Comparison of ENCODE assay signal across 8 cellular contexts in genomic region chr6:106512958-106513480, GRCh38.
DNase-seq lines count a peak whose midpoint lies in the region; ATAC-seq and TF ChIP-seq lines count a peak whose summit lies in the region.

No MANE protein-coding gene starts in this region.

- no peak overlapping the region for H3K9ac ChIP-seq in HUES64 (ENCODE audit: low read depth, low read length)
- peak overlapping the region; percentile 74 to 89 for H3K9ac ChIP-seq in colonic mucosa (ENCODE audit: low read depth in 2 of 2, low read length in 2 of 2)
- no peak overlapping the region for H3K9ac ChIP-seq in neural cell (ENCODE audit: low read length)

- intact Hi-C loops in CD8-positive, alpha-beta T cell (cut with DNase I, micrococcal nuclease) = loop anchor here (1.0 to 10.0 kb wide), 8 partner anchors 8 to 1562 kb away; partner anchors contain the start of genes ATG5 (in 1 of the 2), OSTM1 (in 1 of the 2), PDSS2 (in 1 of the 2) and QRSL1 (in 1 of the 2)
- intact Hi-C loops in colonic mucosa (cut with DNase I) = loop anchor here (5.0 kb wide), 1 partner anchor 56 kb away; no protein-coding TSS in a partner anchor

- 14% methylated on average over 19 of the region's 19 CpGs for WGBS in HUES64

- no peaks in the 10 kb centered on the region for H3K36me3 ChIP-seq in CD8-positive, alpha-beta T cell (ENCODE audit: insufficient read depth, low read length)
- H3K36me3 ChIP-seq in HUES64 (ENCODE audit: insufficient read depth, low read length) (no peaks in the 10 kb centered on the region), colonic mucosa (no peaks in the 10 kb centered on the region), neural cell (ENCODE audit: insufficient read depth, low read length) (no peaks in the 10 kb centered on the region)

- no peak for TF ChIP-seq RAD21 in neural cell (conservative IDR thresholded peaks at IDR 0.05)

- no peak for TF ChIP-seq CTCF in CD8-positive, alpha-beta T cell (IDR thresholded peaks at IDR 0.05)
- TF ChIP-seq CTCF in colonic mucosa (IDR thresholded peaks at IDR 0.05) (no peak), neural cell (IDR thresholded peaks at IDR 0.05; ENCODE audit: poor library complexity, severe bottlenecking) (no peak)

- CTCF ChIA-PET in CD8-positive, alpha-beta T cell (lab: Charles Lee) = interaction anchor here (0.8 to 12.6 kb wide), 12 partner anchors 10 to 109 kb away, joined by 4 to 115 read pairs (median 6); no protein-coding TSS in a partner anchor

- H3K27ac Mint-ChIP-seq in CD8-positive, alpha-beta T cell = peak overlapping the region; percentile 96

- no peak for ATAC-seq in CD8-positive, alpha-beta T cell
- ATAC-seq in HG03045 (IDR thresholded peaks at IDR 0.05; ENCODE audit: unreplicated experiment) (no peak), GM18498 (IDR thresholded peaks at IDR 0.05; ENCODE audit: unreplicated experiment) (no peak), HG02678 (IDR thresholded peaks at IDR 0.05; ENCODE audit: unreplicated experiment) (no peak)

- peaks cover 12% of the 10 kb centered on the region for H3K36me3 Mint-ChIP-seq in CD8-positive, alpha-beta T cell

- no peak for DNase-seq in CD8-positive, alpha-beta T cell
- DNase-seq in colonic mucosa = no peak
- no peak for DNase-seq in activated CD4-positive, alpha-beta T cell treated with anti-CD3 and anti-CD28 coated beads, Interleukin-2, amount 50 U/mL, for 4 hours

- no peak overlapping the region for H3K4me2 ChIP-seq in neural cell (ENCODE audit: low read length)

- peak overlapping the region; percentile 97 for H3K4me3 Mint-ChIP-seq in CD8-positive, alpha-beta T cell

- H3K9me2 ChIP-seq in neural cell (ENCODE audit: insufficient read depth, low read length) = no peaks in the 10 kb centered on the region

- no peaks in the 10 kb centered on the region for H3K9me3 Mint-ChIP-seq in CD8-positive, alpha-beta T cell

- peaks cover 63% of the 10 kb centered on the region for H3K4me1 ChIP-seq in CD8-positive, alpha-beta T cell (ENCODE audit: insufficient read depth, low read length)
- H3K4me1 ChIP-seq in HUES64 (ENCODE audit: insufficient read depth, low read length) = peaks cover 22% of the 10 kb centered on the region
- H3K4me1 ChIP-seq in colonic mucosa = no peaks in the 10 kb centered on the region

- H3K27ac ChIP-seq in CD8-positive, alpha-beta T cell (ENCODE audit: low read depth, low read length) = peak overlapping the region; percentile 85
- H3K27ac ChIP-seq in HUES64 (ENCODE audit: low read depth, low read length) = no peak overlapping the region
- peak overlapping the region; percentile 91 for H3K27ac ChIP-seq in colonic mucosa
- H3K27ac ChIP-seq in neural cell (ENCODE audit: low read length) = no peak overlapping the region

- peak overlapping the region; percentile 84 for H3K4me3 ChIP-seq in CD8-positive, alpha-beta T cell (ENCODE audit: low read depth, low read length)
- H3K4me3 ChIP-seq in HUES64 (ENCODE audit: low read length) = peak overlapping the region; percentile 56
- H3K4me3 ChIP-seq in colonic mucosa = peak overlapping the region; percentile 70
- peak overlapping the region; percentile 75 for H3K4me3 ChIP-seq in neural cell (ENCODE audit: low read length)

- H3K79me2 ChIP-seq in neural cell (replicated peaks; ENCODE audit: insufficient read depth, low read length) = no peaks in the 10 kb centered on the region

- H3K4me1 Mint-ChIP-seq in CD8-positive, alpha-beta T cell (ENCODE audit: low read depth) = peaks cover 60% of the 10 kb centered on the region

- POLR2A ChIA-PET in CD8-positive, alpha-beta T cell (lab: Charles Lee) = interaction anchor here (0.7 to 6.8 kb wide), 5 partner anchors 10 to 53 kb away, joined by 3 to 135 read pairs (median 5); no protein-coding TSS in a partner anchor

- no peaks in the 10 kb centered on the region for H3K9me3 ChIP-seq in CD8-positive, alpha-beta T cell (ENCODE audit: low read length)
- H3K9me3 ChIP-seq in HUES64 (ENCODE audit: insufficient read depth, low read depth, low read length) (no peaks in the 10 kb centered on the region), colonic mucosa (no peaks in the 10 kb centered on the region), neural cell (ENCODE audit: low read length) (peaks cover 7% of the 10 kb centered on the region)

- no peaks in the 10 kb centered on the region for H4K20me1 ChIP-seq in neural cell (ENCODE audit: insufficient read depth)

- H3K27me3 ChIP-seq in CD8-positive, alpha-beta T cell (ENCODE audit: insufficient read depth, low read length) = no peaks in the 10 kb centered on the region
- H3K27me3 ChIP-seq in HUES64 (ENCODE audit: insufficient read depth, low read length) (peaks cover 74% of the 10 kb centered on the region), colonic mucosa (no peaks in the 10 kb centered on the region), neural cell (ENCODE audit: insufficient read depth, low read depth, low read length) (peaks cover 75% of the 10 kb centered on the region)

- no peaks in the 10 kb centered on the region for H3K27me3 Mint-ChIP-seq in CD8-positive, alpha-beta T cell (ENCODE audit: low read depth)

- H2AFZ ChIP-seq in neural cell (ENCODE audit: low read depth, low read length) = no peak overlapping the region

- no peaks in the 10 kb centered on the region for H3F3A ChIP-seq in neural cell (ENCODE audit: insufficient read depth, low read length, poor library complexity, severe bottlenecking)

- no peak for TF ChIP-seq EP300 in neural cell (conservative IDR thresholded peaks at IDR 0.05; ENCODE audit: poor library complexity, severe bottlenecking)

TF ChIP-seq in neural cell, 6 proteins besides CTCF, POLR2A, EP300 and RAD21:
- TF ChIP-seq POLR2AphosphoS5 (IDR thresholded peaks at IDR 0.05) (no peak), MXI1 (conservative IDR thresholded peaks at IDR 0.05; ENCODE audit: poor library complexity, severe bottlenecking) (no peak), SMC3 (conservative IDR thresholded peaks at IDR 0.05; ENCODE audit: poor library complexity) (no peak), EZH2 (IDR thresholded peaks at IDR 0.05; ENCODE audit: borderline replicate concordance, insufficient read depth, low read length, poor library complexity, severe bottlenecking) (no peak), TAF1 (IDR thresholded peaks at IDR 0.05; ENCODE audit: low read depth) (no peak), REST (IDR thresholded peaks at IDR 0.05; ENCODE audit: borderline replicate concordance) (no peak)

Comparison
In these comparisons a context has a peak if more than half of its experiments do, and no peak if none do; other contexts are left out.
1. H3K27ac ChIP-seq: peak in CD8-positive, alpha-beta T cell (single experiment) and colonic mucosa (single experiment); none in HUES64 (single experiment) and neural cell (single experiment).
2. H3K9ac ChIP-seq: peak in colonic mucosa (2 of 2); none in HUES64 (single experiment) and neural cell (single experiment).
3. Peak in every context shown above with its lines, with median percentiles within 50 percentile points of each other: H3K4me3 ChIP-seq.